29 cellular contexts compared by ENCODE assay signal in the genomic region with DNA sequence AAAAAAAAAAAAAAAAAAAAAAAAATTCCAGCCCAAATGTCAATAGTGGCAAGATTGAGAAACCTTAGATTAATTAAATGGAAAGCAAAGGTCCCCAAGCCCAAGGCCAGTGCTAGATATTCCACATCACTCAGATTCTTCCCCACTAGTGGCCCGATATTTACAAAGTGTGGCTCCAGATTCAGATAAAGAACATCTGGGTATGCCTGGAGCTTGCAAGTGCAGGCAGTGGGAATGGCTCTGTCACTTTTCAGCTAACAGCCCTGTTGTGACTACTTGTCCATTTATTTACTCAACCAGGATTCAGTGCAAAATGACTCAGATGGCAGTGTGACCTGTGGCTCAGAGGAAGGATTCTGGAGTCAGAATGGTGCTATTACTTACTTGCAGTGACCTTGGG. TPM values are rescaled to one million over a fixed set of nuclear protein-coding genes. Genes with fewer than 3 reads are reported as not detected.
A peak's percentile ranks its signal among the peaks of the same experiment; 100 is the strongest.
DNase-seq lines count a peak whose midpoint lies in the region; TF ChIP-seq lines count a peak whose summit lies in the region.
"Had no signal": no experiment of that assay in that cellular context is flagged by ENCODE, and none has a peak within 500 bp of the region (broad histone marks: within the 10 kb centered on the region; RNA-seq: fewer than 3 reads in every experiment).

No MANE protein-coding gene starts in this region.

- no peak overlapping the region for H3K27ac Mint-ChIP-seq in type B pancreatic cell
- no peak overlapping the region for H3K27ac Mint-ChIP-seq in nephron progenitor cell
- H3K27ac Mint-ChIP-seq: CD4-positive, alpha-beta memory T cell; GM23338; H9; HFFc6 had no signal

- TF ChIP-seq CTCF in hepatocyte (IDR thresholded peaks at IDR 0.05; ENCODE audit: poor library complexity) = no peak
- no peak for TF ChIP-seq CTCF in neural cell (IDR thresholded peaks at IDR 0.05; ENCODE audit: poor library complexity, severe bottlenecking)
- no peak for TF ChIP-seq CTCF in type B pancreatic cell (conservative IDR thresholded peaks at IDR 0.05)
- no peak for TF ChIP-seq CTCF in nephron progenitor cell (IDR thresholded peaks at IDR 0.05)

- peaks cover 30% of the 10 kb centered on the region for H3K27me3 ChIP-seq in hepatocyte
- no peaks in the 10 kb centered on the region for H3K27me3 ChIP-seq in neural cell (ENCODE audit: insufficient read depth, low read depth, low read length)
- H3K27me3 ChIP-seq: Peyer's patch had no signal

- H3K4me3 ChIP-seq in hepatocyte (no peak overlapping the region), neural cell (ENCODE audit: low read length) (no peak overlapping the region)
- H3K4me3 ChIP-seq: A549; BLaER1 treated with 17β-estradiol and CSF1 and Interleukin-3, amounts not matched to agents 10 nM and 100 nM; GM12878; GM23338; Peyer's patch; SK-N-MC had no signal

- DNase-seq in RKO (ENCODE audit: low spot score) = peak; percentile 52
- peak; percentile 19 for DNase-seq in hepatocyte (ENCODE audit: low spot score)
- DNase-seq in mucosa of gallbladder (ENCODE audit: low spot score) = no peak
- no peak for DNase-seq in type B pancreatic cell (ENCODE audit: extremely low spot score, unreplicated experiment)
- DNase-seq in NCI-H1105 treated with DMSO at 0.1 percent for 48 hours (lab: John Stamatoyannopoulos, UW) = no peak
- no peak for DNase-seq in nephron progenitor cell
- DNase-seq: AML-193; CD4-positive, alpha-beta memory T cell; COR-L47; DMS79; EL; GDM1; H9; HFFc6; KBM-7; MV-4-11; NCI-H1105; NCI-H1694; NCI-H2029 treated with DMSO at 0.1 percent for 48 hours; NCI-H526 treated with DMSO at 0.1 percent for 48 hours; Peyer's patch; SIG-M5 had no signal

- no peak for TF ChIP-seq EP300 in neural cell (conservative IDR thresholded peaks at IDR 0.05; ENCODE audit: poor library complexity, severe bottlenecking)

- H2AFZ ChIP-seq in hepatocyte (no peak overlapping the region), neural cell (ENCODE audit: low read depth, low read length) (no peak overlapping the region)
- H2AFZ ChIP-seq: GM23338 had no signal

- no peaks in the 10 kb centered on the region for H3K36me3 Mint-ChIP-seq in type B pancreatic cell
- no peaks in the 10 kb centered on the region for H3K36me3 Mint-ChIP-seq in nephron progenitor cell (ENCODE audit: low read depth)

- no peak overlapping the region for H3K9ac ChIP-seq in neural cell (ENCODE audit: low read length)
- H3K9ac ChIP-seq: BLaER1 treated with 17β-estradiol and CSF1 and Interleukin-3, amounts not matched to agents 10 nM and 100 nM had no signal

- 49% methylated on average over 1 of the region's 1 CpG for WGBS in hepatocyte (ENCODE audit: low lambda C conversion rate, missing lambda C conversion rate)

- no peak overlapping the region for H3K4me2 ChIP-seq in hepatocyte
- no peak overlapping the region for H3K4me2 ChIP-seq in neural cell (ENCODE audit: low read length)
- H3K4me2 ChIP-seq: A549; BLaER1 treated with 17β-estradiol and CSF1 and Interleukin-3, amounts not matched to agents 10 nM and 100 nM; GM23338 had no signal

- H3K4me1 Mint-ChIP-seq in type B pancreatic cell (ENCODE audit: unreplicated experiment) (no peaks in the 10 kb centered on the region), nephron progenitor cell (no peaks in the 10 kb centered on the region)
- H3K4me1 Mint-ChIP-seq: CD4-positive, alpha-beta memory T cell; GM23338; H9 had no signal

- H4K20me1 ChIP-seq in hepatocyte (ENCODE audit: insufficient read depth, poor library complexity, severe bottlenecking) (no peaks in the 10 kb centered on the region), neural cell (ENCODE audit: insufficient read depth) (no peaks in the 10 kb centered on the region)

- peaks cover 59% of the 10 kb centered on the region for H3K27me3 Mint-ChIP-seq in type B pancreatic cell
- peaks cover 58% of the 10 kb centered on the region for H3K27me3 Mint-ChIP-seq in nephron progenitor cell (ENCODE audit: low read depth, poor library complexity)

- H3K4me1 ChIP-seq in hepatocyte (ENCODE audit: insufficient read depth) = no peaks in the 10 kb centered on the region
- H3K4me1 ChIP-seq: A549; BLaER1 treated with 17β-estradiol and CSF1 and Interleukin-3, amounts not matched to agents 10 nM and 100 nM; Peyer's patch had no signal

- H3K27ac ChIP-seq in hepatocyte = no peak overlapping the region
- H3K27ac ChIP-seq in neural cell (ENCODE audit: low read length) = no peak overlapping the region
- H3K27ac ChIP-seq: A549; BLaER1 treated with 17β-estradiol and CSF1 and Interleukin-3, amounts not matched to agents 10 nM and 100 nM; Peyer's patch; SK-N-MC had no signal

- H3K9me3 ChIP-seq in hepatocyte (ENCODE audit: low read depth) = no peaks in the 10 kb centered on the region
- no peaks in the 10 kb centered on the region for H3K9me3 ChIP-seq in neural cell (ENCODE audit: low read length)
- H3K9me3 ChIP-seq: A549, Peyer's patch had no signal

- H3K36me3 ChIP-seq in hepatocyte (replicated peaks; ENCODE audit: insufficient read depth, low read depth) (no peaks in the 10 kb centered on the region), neural cell (ENCODE audit: insufficient read depth, low read length) (no peaks in the 10 kb centered on the region)
- H3K36me3 ChIP-seq: BLaER1 treated with 17β-estradiol and CSF1 and Interleukin-3, amounts not matched to agents 10 nM and 100 nM; Peyer's patch had no signal

- no peaks in the 10 kb centered on the region for H3K9me2 ChIP-seq in hepatocyte (replicated peaks; ENCODE audit: insufficient read depth)
- no peaks in the 10 kb centered on the region for H3K9me2 ChIP-seq in neural cell (ENCODE audit: insufficient read depth, low read length)

- H3K4me3 Mint-ChIP-seq in type B pancreatic cell = no peak overlapping the region
- no peak overlapping the region for H3K4me3 Mint-ChIP-seq in nephron progenitor cell
- H3K4me3 Mint-ChIP-seq: CD4-positive, alpha-beta memory T cell; GM23338; H9; HFFc6 had no signal

- no peaks in the 10 kb centered on the region for H3K79me2 ChIP-seq in hepatocyte
- H3K79me2 ChIP-seq in neural cell (replicated peaks; ENCODE audit: insufficient read depth, low read length) = no peaks in the 10 kb centered on the region

- H3F3A ChIP-seq in neural cell (ENCODE audit: insufficient read depth, low read length, poor library complexity, severe bottlenecking) = no peaks in the 10 kb centered on the region

- no peak for TF ChIP-seq RAD21 in neural cell (conservative IDR thresholded peaks at IDR 0.05)

- H3K9me3 Mint-ChIP-seq in type B pancreatic cell (no peaks in the 10 kb centered on the region), nephron progenitor cell (no peaks in the 10 kb centered on the region)
- H3K9me3 Mint-ChIP-seq: H9, HFFc6 had no signal

TF ChIP-seq in neural cell, 6 proteins besides CTCF, POLR2A, EP300 and RAD21:
- no peak for TF ChIP-seq TAF1 (IDR thresholded peaks at IDR 0.05; ENCODE audit: low read depth)
- peak; percentile 32 for TF ChIP-seq POLR2AphosphoS5 (IDR thresholded peaks at IDR 0.05)

RNA-seq across cellular contexts. Expression of a gene that starts 8.2 kb away (rescaled TPM):
- total RNA-seq in hepatocyte = 0.37 and 0.44 TPM in 2 replicates
- polyA plus RNA-seq in hepatocyte = 1.0 and 1.5 TPM in 2 replicates
- 3.6 and 4.4 TPM in 2 replicates for polyA plus RNA-seq in neural cell
- 14.6 and 19.7 TPM in 2 replicates for polyA minus RNA-seq in neural cell
- total RNA-seq in mucosa of gallbladder = 7.1 TPM
- total RNA-seq in type B pancreatic cell (ENCODE audit: low replicate concordance) = 0.95 and 1.2 TPM in 2 replicates
- total RNA-seq: CD4-positive, alpha-beta memory T cell; NCI-H460 had no signal

Comparison
In these comparisons a context has a peak if more than half of its experiments do, and no peak if none do; other contexts are left out.
1. DNase-seq: peak in RKO (single experiment) and hepatocyte (single experiment); none in mucosa of gallbladder (single experiment), type B pancreatic cell (single experiment), NCI-H1105 treated with DMSO at 0.1 percent for 48 hours (single experiment) and nephron progenitor cell (single experiment).